ENCODE assay signal across 8 cellular contexts in the genomic region with DNA sequence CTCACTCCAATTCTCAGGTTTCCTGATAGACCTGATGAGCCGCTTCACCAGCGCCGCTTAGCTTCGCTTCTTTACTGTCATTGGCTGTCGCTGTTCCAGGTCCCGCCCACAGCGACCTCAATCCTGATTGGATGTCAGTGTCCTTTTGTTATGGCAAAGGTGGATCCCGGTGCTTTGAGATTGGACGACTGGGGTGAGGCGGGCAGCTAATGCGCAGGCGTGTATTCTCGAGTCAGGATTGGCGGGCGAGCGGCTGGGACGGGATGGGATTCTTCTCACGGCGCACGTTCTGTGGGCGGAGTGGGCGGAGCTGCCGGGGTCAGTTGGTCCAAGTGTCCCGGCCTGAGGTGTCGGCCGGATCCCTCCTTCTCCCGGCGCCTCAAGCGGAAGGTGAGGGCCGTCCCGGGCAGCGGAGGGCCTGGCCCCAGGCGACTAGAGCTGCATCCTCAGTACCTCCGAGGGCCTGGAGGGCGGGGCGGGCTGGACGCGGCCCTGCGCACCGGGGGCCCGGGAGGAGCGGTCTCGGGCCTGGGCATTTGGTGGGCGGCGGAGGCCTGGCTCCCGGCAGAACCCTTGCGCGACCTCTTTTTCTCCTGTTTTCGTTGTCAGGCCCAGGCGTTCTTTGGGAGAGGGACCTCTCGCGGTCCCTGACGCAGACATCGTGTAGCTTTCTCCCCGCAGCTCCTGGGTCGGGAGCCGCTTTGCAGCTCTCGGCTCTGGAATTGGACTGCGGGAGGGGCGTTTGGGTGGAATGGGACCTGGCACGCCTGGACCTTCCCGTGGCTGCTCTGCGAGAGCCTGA. TPM values are rescaled to one million over a fixed set of nuclear protein-coding genes. Genes with fewer than 3 reads are reported as not detected.
DNase-seq lines count a peak whose midpoint lies in the region; ATAC-seq and TF ChIP-seq lines count a peak whose summit lies in the region.

A gene (plus strand): TSS at position 319 of the 802 bp plus-strand sequence. CDS start 5,525 bp downstream, outside the sequence.

- peak within 1 kb of the TSS; percentile 82 for H3K4me2 ChIP-seq in DOHH2 (ENCODE audit: low read length)
- peak within 1 kb of the TSS; percentile 93 for H3K4me2 ChIP-seq in GM23338

- 0 out of 2 replicates have a peak, but pooled peaks cover 7% of the 10 kb centered on the region for H4K20me1 ChIP-seq in DOHH2 (ENCODE audit: control insufficient read depth, insufficient read depth, low read depth, low read length)
- H4K20me1 ChIP-seq in GM23338 (replicated peaks; ENCODE audit: insufficient read depth), result no peaks in the 10 kb centered on the region; the same call in 1 of the 2 replicates

- peaks cover 22% of the 10 kb centered on the region for H3K4me1 ChIP-seq in DOHH2 (ENCODE audit: control insufficient read depth, low read length)
- H3K4me1 ChIP-seq in GM23338 (ENCODE audit: insufficient read depth), result peaks cover 6% of the 10 kb centered on the region; the same call in 1 of the 2 replicates

- H2AFZ ChIP-seq in GM23338, result peak within 1 kb of the TSS; percentile 74

- no peaks in the 10 kb centered on the region for H3K27me3 ChIP-seq in DOHH2 (ENCODE audit: control insufficient read depth, low read length)
- H3K27me3 ChIP-seq in GM23338 (ENCODE audit: insufficient read depth), result no peaks in the 10 kb centered on the region

- H3K9me2 ChIP-seq in DOHH2 (replicated peaks; ENCODE audit: control insufficient read depth, low read length), result no peaks in the 10 kb centered on the region
- no peaks in the 10 kb centered on the region for H3K9me2 ChIP-seq in GM23338 (ENCODE audit: insufficient read depth)

- no peaks in the 10 kb centered on the region for H3F3A ChIP-seq in DOHH2 (ENCODE audit: control insufficient read depth, insufficient read depth)
- H3F3A ChIP-seq in GM23338 (replicated peaks; ENCODE audit: low read depth), result no peaks in the 10 kb centered on the region; the same call in 1 of the 2 replicates

- H3K27ac Mint-ChIP-seq in GM23338 (peak within 1 kb of the TSS; percentile 96), natural killer cell (no peak within 1 kb of the TSS)

- H3K27me3 Mint-ChIP-seq in GM23338 (ENCODE audit: insufficient read depth, low read depth, poor library complexity) (no peaks in the 10 kb centered on the region), natural killer cell (ENCODE audit: low read depth in 2 of 2) (no peaks in the 10 kb centered on the region)

- peaks cover 15% of the 10 kb centered on the region; the same call in 2 of the 3 replicates for H3K4me1 Mint-ChIP-seq in GM23338
- peaks cover 29 to 36% of the 10 kb centered on the region in 2 donors for H3K4me1 Mint-ChIP-seq in natural killer cell

- no peaks in the 10 kb centered on the region for H3K9me3 Mint-ChIP-seq in GM23338
- H3K9me3 Mint-ChIP-seq in natural killer cell, result no peaks in the 10 kb centered on the region

- no peaks in the 10 kb centered on the region for H3K9me3 ChIP-seq in DOHH2 (ENCODE audit: control insufficient read depth, insufficient read depth, low read length)

- H3K27ac ChIP-seq in DOHH2 (ENCODE audit: low read depth, low read length) (peak within 1 kb of the TSS; percentile 51), GM23338 (ENCODE audit: low read depth) (peak within 1 kb of the TSS; percentile 72), RWPE1 (peak within 1 kb of the TSS; percentile 98)

- TF ChIP-seq CTCF in DOHH2 (IDR thresholded peaks at IDR 0.05; ENCODE audit: low read depth, low read length, poor library complexity, severe bottlenecking), result no peak
- no peak for TF ChIP-seq CTCF in GM23338 (conservative IDR thresholded peaks at IDR 0.05; ENCODE audit: low read depth in 2 of 2)
- no peak for TF ChIP-seq CTCF in RWPE1 (conservative IDR thresholded peaks at IDR 0.05; ENCODE audit: low read depth)
- peak; percentile 3 for TF ChIP-seq CTCF in natural killer cell (IDR thresholded peaks at IDR 0.05)

- DNase-seq in GM23338 (ENCODE audit: low spot score) (peak; percentile 99), LHCN-M2 (ENCODE audit: low read depth) (peak; percentile 99), RWPE1 (ENCODE audit: low spot score) (peak; percentile 100), fibroblast of peridontal ligament (ENCODE audit: extremely low read depth) (peak; percentile 99), natural killer cell (peak; percentile 92)
- DNase-seq in activated T-helper 9 cell treated with anti-CD3 and anti-CD28 coated beads, Interleukin-2, amount 50 U/mL, for 16 hours (ENCODE audit: low read depth), result peak; percentile 91
- DNase-seq in stimulated activated naive CD4-positive, alpha-beta T cell treated with Interleukin-2 at 50 U/mL for 16 hours (lab: John Stamatoyannopoulos, UW), result peak; percentile 98

- H3K4me3 ChIP-seq in DOHH2 (ENCODE audit: low read length), result peak within 1 kb of the TSS; percentile 94
- peak within 1 kb of the TSS; percentile 82 for H3K4me3 ChIP-seq in GM23338

- intact Hi-C loops in natural killer cell (cut with micrococcal nuclease), result loop anchor here (1.0 to 5.0 kb wide), 4 partner anchors 151 to 1071 kb away; a partner anchor contains a TSS

- peak; percentile 94 for ATAC-seq in GM23338
- ATAC-seq in natural killer cell, result peak; percentile 93 to 98 (median 94)

- no peak within 1 kb of the TSS; the same call in 2 of the 3 replicates for H3K4me3 Mint-ChIP-seq in GM23338
- peak within 1 kb of the TSS; percentile 83 for H3K4me3 Mint-ChIP-seq in natural killer cell

- CTCF ChIA-PET in RWPE1 (lab: Yijun Ruan, JAX), result interaction anchor here (0.6 to 2.0 kb wide), 2 partner anchors 14 to 358 kb away, joined by 3 to 11 read pairs; no protein-coding TSS in a partner anchor

- POLR2A ChIA-PET in RWPE1 (lab: Yijun Ruan, JAX; ENCODE audit: low non-redundant PET), result interaction anchor here (0.5 to 0.8 kb wide), 2 partner anchors 223 to 1567 kb away, joined by 3 read pairs; no protein-coding TSS in a partner anchor

- H3K79me2 ChIP-seq in DOHH2 (ENCODE audit: control insufficient read depth, low read length) (peaks cover 42% of the 10 kb centered on the region), GM23338 (replicated peaks; ENCODE audit: insufficient read depth) (peaks cover 45% of the 10 kb centered on the region)

- H3K36me3 Mint-ChIP-seq in GM23338 (ENCODE audit: low read depth), result no peaks in the 10 kb centered on the region
- H3K36me3 Mint-ChIP-seq in natural killer cell, result no peaks in the 10 kb centered on the region

- H3K36me3 ChIP-seq in DOHH2 (ENCODE audit: control insufficient read depth, low read length) (no peaks in the 10 kb centered on the region), GM23338 (ENCODE audit: insufficient read depth) (no peaks in the 10 kb centered on the region)

TF ChIP-seq in GM23338, 12 proteins besides CTCF, POLR2A, EP300 and RAD21:
- TF ChIP-seq POLR2AphosphoS5 (IDR thresholded peaks at IDR 0.05; ENCODE audit: low read depth) (peak; percentile 87), EZH2 (IDR thresholded peaks at IDR 0.05; ENCODE audit: low read depth, unreplicated experiment) (no peak)

RNA-seq across cellular contexts. Expression of the gene that starts here (rescaled TPM):
- 47.2 and 57.3 TPM in 2 replicates for total RNA-seq in GM23338 (2014; rRNA removed; shearing (Covaris generic))
- polyA plus RNA-seq in GM23338 (2016; fragmentation: Nextera tagmentation; extraction: Ambion mirVana), result 52.8 and 59.5 TPM in 2 replicates
- total RNA-seq in LHCN-M2 (2014; rRNA removed) (80.9 and 86.6 TPM in 2 replicates), natural killer cell (10 to 100 TPM in 1 of 3 donors, 1 to 10 TPM in 2; 8.6 to 10.3 (median 9.4) TPM)
- polyA plus RNA-seq in LHCN-M2 (2012), result 22.7 TPM

Comparison
In these comparisons a context has a peak if more than half of its experiments do, and no peak if none do; other contexts are left out.
1. Peak in every context shown above with its lines: DNase-seq, ATAC-seq, H3K4me3 ChIP-seq and H3K27ac ChIP-seq.